1 cellular context compared by ENCODE assay signal in the genomic region with DNA sequence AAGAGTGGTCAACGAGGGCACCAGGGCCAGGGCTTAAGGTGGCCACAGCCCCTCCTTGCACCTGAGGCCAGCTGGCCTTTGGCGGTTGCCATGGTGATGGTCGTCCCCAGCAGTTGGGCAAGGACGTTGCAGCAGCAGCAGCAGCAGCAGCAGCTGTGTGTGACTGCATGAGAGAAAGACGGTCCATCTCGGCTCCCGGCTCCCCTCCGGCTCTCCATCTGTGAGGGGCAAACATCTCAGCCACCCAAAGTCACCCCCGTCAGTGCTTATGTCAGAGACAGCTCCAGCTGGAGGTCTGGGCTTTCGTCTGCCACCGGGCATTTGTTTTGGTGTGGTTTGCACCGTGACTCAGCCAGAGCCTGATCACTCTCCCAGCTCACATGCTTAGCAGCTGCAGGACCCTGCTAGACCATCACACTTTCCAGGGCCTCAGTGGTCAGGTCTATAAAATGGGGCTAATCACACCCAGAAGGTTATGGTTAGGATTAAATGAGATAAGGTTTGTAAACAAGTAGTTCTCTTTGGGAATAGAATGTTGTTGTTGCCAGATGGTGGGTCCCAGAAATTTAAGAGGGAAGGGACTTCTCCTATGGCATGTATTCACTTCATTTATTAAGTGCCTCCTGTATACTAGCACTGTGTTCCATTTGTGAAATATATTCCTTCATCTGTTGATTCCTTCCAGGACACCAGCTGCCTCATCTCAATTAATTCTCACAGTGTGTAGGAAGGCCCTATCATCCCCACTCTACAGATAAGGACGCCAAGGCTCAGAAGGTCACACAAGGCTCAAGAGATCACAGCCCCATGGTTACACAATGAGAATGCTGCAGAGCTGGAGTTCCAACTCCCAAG.
A peak's percentile ranks its signal among the peaks of the same experiment; 100 is the strongest.
TF ChIP-seq lines count a peak whose summit lies in the region.

No MANE protein-coding gene starts in this region.

TF ChIP-seq in K562, 482 proteins besides CTCF, POLR2A, EP300 and RAD21 (continued from another document):
- TF ChIP-seq RFX1 (IDR thresholded peaks at IDR 0.05) (peak; percentile 83), SMARCA5 (IDR thresholded peaks at IDR 0.05) (0 out of 2 replicates have a peak, but pooled peaks have one; percentile 38), ZNF592 (IDR thresholded peaks at IDR 0.05) (no peak), NFXL1 (CRISPR knock-in tag; IDR thresholded peaks at IDR 0.05) (no peak), ZNF551 (CRISPR knock-in tag; IDR thresholded peaks at IDR 0.05) (no peak)
